Comparison of ENCODE assay signal across 1 cellular context in genomic region chr13:21014666-21015170, GRCh38.
A peak's percentile ranks its signal among the peaks of the same experiment; 100 is the strongest.
TF ChIP-seq lines count a peak whose summit lies in the region.

No MANE protein-coding gene starts in this region.

TF ChIP-seq in HepG2, 621 proteins besides CTCF, POLR2A, EP300 and RAD21 (continued from another document and continues in another):
- no peak for TF ChIP-seq ZNF512 (CRISPR knock-in tag; IDR thresholded peaks at IDR 0.05)
- TF ChIP-seq ZMYM2 (CRISPR knock-in tag; IDR thresholded peaks at IDR 0.05): 0 out of 2 replicates have a peak, but pooled peaks have one; percentile 37
- no peak for TF ChIP-seq TRIM22 (IDR thresholded peaks at IDR 0.05)
- no peak for TF ChIP-seq CENPT (CRISPR knock-in tag; IDR thresholded peaks at IDR 0.05; ENCODE audit: low read depth)
- no peak for TF ChIP-seq AHR (CRISPR knock-in tag; IDR thresholded peaks at IDR 0.05)
- peak; percentile 56; the same call in 1 of the 2 replicates for TF ChIP-seq TBX2 (CRISPR knock-in tag; IDR thresholded peaks at IDR 0.05; ENCODE audit: borderline replicate concordance)
- peak; percentile 38 for TF ChIP-seq MNT (IDR thresholded peaks at IDR 0.05)
- TF ChIP-seq ZNF260 (CRISPR knock-in tag; IDR thresholded peaks at IDR 0.05; ENCODE audit: borderline replicate concordance, low read depth): no peak
- 0 out of 2 replicates have a peak, but pooled peaks have one; percentile 76 for TF ChIP-seq ZNF224 (CRISPR knock-in tag; IDR thresholded peaks at IDR 0.05)
- TF ChIP-seq ZMYM4 (CRISPR knock-in tag; IDR thresholded peaks at IDR 0.05): peak; percentile 55; the same call in 1 of the 2 replicates
- TF ChIP-seq ARNTL (CRISPR knock-in tag; IDR thresholded peaks at IDR 0.05): peak; percentile 90
- TF ChIP-seq HNF1A (IDR thresholded peaks at IDR 0.05; ENCODE audit: low read depth): no peak; the same call in 1 of the 2 replicates
- TF ChIP-seq HNF1A (CRISPR knock-in tag; IDR thresholded peaks at IDR 0.05; ENCODE audit: borderline replicate concordance): no peak
- peak; percentile 72 for TF ChIP-seq MYPOP (CRISPR knock-in tag; IDR thresholded peaks at IDR 0.05)
- peak; percentile 75 for TF ChIP-seq NCOA2 (CRISPR knock-in tag; IDR thresholded peaks at IDR 0.05)
- TF ChIP-seq FOXP4 (CRISPR knock-in tag; IDR thresholded peaks at IDR 0.05): peak; percentile 95
- TF ChIP-seq TEAD3 (CRISPR knock-in tag; optimal IDR thresholded peaks at IDR 0.05; ENCODE audit: borderline replicate concordance): peak; percentile 49
- peak; percentile 71; the same call in 1 of the 2 replicates for TF ChIP-seq TARDBP (CRISPR knock-in tag; IDR thresholded peaks at IDR 0.05)
- TF ChIP-seq POGZ (CRISPR knock-in tag; IDR thresholded peaks at IDR 0.05): peak; percentile 61; the same call in 1 of the 2 replicates
- TF ChIP-seq ZFX (CRISPR knock-in tag; IDR thresholded peaks at IDR 0.05; ENCODE audit: low read depth): peak; percentile 84
- TF ChIP-seq MXI1 (IDR thresholded peaks at IDR 0.05; ENCODE audit: borderline replicate concordance, low read depth, low read length): peak; percentile 73; the same call in 1 of the 3 replicates
- peak; percentile 39; the same call in 1 of the 2 replicates for TF ChIP-seq SALL2 (CRISPR knock-in tag; IDR thresholded peaks at IDR 0.05)
- 0 out of 2 replicates have a peak, but pooled peaks have one; percentile 19 for TF ChIP-seq HOXD1 (CRISPR knock-in tag; IDR thresholded peaks at IDR 0.05)
- TF ChIP-seq BHLHE40 (IDR thresholded peaks at IDR 0.05; ENCODE audit: low read length): peak; percentile 96
- peak; percentile 56 for TF ChIP-seq DPF2 (CRISPR knock-in tag; IDR thresholded peaks at IDR 0.05; ENCODE audit: borderline replicate concordance, low read depth)
- TF ChIP-seq TGIF2 (CRISPR knock-in tag; IDR thresholded peaks at IDR 0.05): 0 out of 2 replicates have a peak, but pooled peaks have one; percentile 71
- TF ChIP-seq ZNF292 (CRISPR knock-in tag; IDR thresholded peaks at IDR 0.05; ENCODE audit: borderline replicate concordance, low read depth): peak; percentile 86
- TF ChIP-seq FOXO1 (CRISPR knock-in tag; IDR thresholded peaks at IDR 0.05): peak; percentile 77
- no peak for TF ChIP-seq MEIS1 (CRISPR knock-in tag; IDR thresholded peaks at IDR 0.05; ENCODE audit: borderline replicate concordance)
- peak; percentile 52 for TF ChIP-seq PPARG (CRISPR knock-in tag; conservative IDR thresholded peaks at IDR 0.05)
- TF ChIP-seq ZNF788 (CRISPR knock-in tag; IDR thresholded peaks at IDR 0.05; ENCODE audit: borderline replicate concordance): peak; percentile 47; the same call in 1 of the 2 replicates
- peak; percentile 31 for TF ChIP-seq ZNF430 (CRISPR knock-in tag; IDR thresholded peaks at IDR 0.05)
- peak; percentile 63; the same call in 1 of the 2 replicates for TF ChIP-seq ARID4A (CRISPR knock-in tag; IDR thresholded peaks at IDR 0.05; ENCODE audit: borderline replicate concordance)
- TF ChIP-seq MED13 (CRISPR knock-in tag; IDR thresholded peaks at IDR 0.05): 0 out of 2 replicates have a peak, but pooled peaks have one; percentile 13
- peak; percentile 70; the same call in 1 of the 2 replicates for TF ChIP-seq ZNF264 (CRISPR knock-in tag; IDR thresholded peaks at IDR 0.05)
- no peak for TF ChIP-seq ZNF598 (CRISPR knock-in tag; IDR thresholded peaks at IDR 0.05; ENCODE audit: borderline replicate concordance)
- no peak for TF ChIP-seq ZNF572 (CRISPR knock-in tag; IDR thresholded peaks at IDR 0.05)
- TF ChIP-seq SIX1 (CRISPR knock-in tag; IDR thresholded peaks at IDR 0.05; ENCODE audit: borderline replicate concordance): peak; percentile 99
- TF ChIP-seq SIN3B (IDR thresholded peaks at IDR 0.05; ENCODE audit: low read length): no peak
